Comparison of ENCODE assay signal across 8 cellular contexts in the genomic region with DNA sequence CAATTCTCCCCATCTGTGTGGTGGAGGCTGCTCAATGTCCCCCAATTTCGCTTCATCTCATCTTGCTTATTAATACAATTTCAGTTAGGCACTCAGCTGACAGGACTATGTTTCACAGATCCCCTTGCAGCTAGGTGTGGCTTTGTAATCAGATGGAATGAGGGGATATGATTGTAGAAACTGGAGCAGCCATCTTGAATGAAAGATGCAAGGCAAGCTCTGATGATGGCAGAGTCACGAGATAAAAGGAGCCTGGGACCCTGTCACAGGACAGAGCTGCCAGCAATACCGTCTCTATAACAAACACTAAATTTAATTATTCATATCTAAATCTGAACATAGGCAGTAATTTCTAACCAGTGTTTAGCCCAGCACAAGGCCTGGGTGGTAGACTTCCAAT. TPM values are rescaled to one million over a fixed set of nuclear protein-coding genes. Genes with fewer than 3 reads are reported as not detected.
DNase-seq lines count a peak whose midpoint lies in the region; ATAC-seq and TF ChIP-seq lines count a peak whose summit lies in the region.

No MANE protein-coding gene starts in this region.

- peaks cover 18% of the 10 kb centered on the region for H3K36me3 Mint-ChIP-seq in activated CD4-positive, alpha-beta T cell treated with anti-CD3 and anti-CD28 coated beads for 36 hours (ENCODE audit: low read depth)
- H3K36me3 Mint-ChIP-seq in T-cell, result peaks cover 14% of the 10 kb centered on the region
- peaks cover 3% of the 10 kb centered on the region for H3K36me3 Mint-ChIP-seq in chondrocyte (ENCODE audit: low read depth)

- POLR2A ChIA-PET in activated CD4-positive, alpha-beta T cell treated with anti-CD3 and anti-CD28 coated beads for 36 hours (lab: Charles Lee), result interaction anchor here (1.1 kb wide), 1 partner anchor 147 kb away, joined by 3 read pairs; no protein-coding TSS in a partner anchor
- POLR2A ChIA-PET in T-cell (lab: Charles Lee), result interaction anchor here in 1 of 2 donors (0.6 to 2.2 kb wide), 5 partner anchors 14 to 679 kb away, joined by 3 to 13 read pairs (median 7); a partner anchor contains a TSS

- H3K9ac ChIP-seq in stomach smooth muscle (ENCODE audit: low read length in 2 of 2), result peak overlapping the region; percentile 84 to 98

- H3K27ac ChIP-seq in lower lobe of right lung (peak overlapping the region; percentile 96), stomach smooth muscle (ENCODE audit: low read length) (peak overlapping the region; percentile 96)

- CTCF ChIA-PET in activated CD4-positive, alpha-beta T cell treated with anti-CD3 and anti-CD28 coated beads for 36 hours (lab: Charles Lee), result interaction anchor here (1.2 to 4.5 kb wide), 7 partner anchors 8 to 256 kb away, joined by 3 to 43 read pairs (median 7); a partner anchor contains a TSS
- CTCF ChIA-PET in T-cell (lab: Charles Lee), result interaction anchor here (0.6 to 4.7 kb wide), 7 partner anchors 11 to 696 kb away, joined by 3 to 30 read pairs (median 11); a partner anchor contains a TSS

- no peak for ATAC-seq in activated CD4-positive, alpha-beta T cell treated with anti-CD3 and anti-CD28 coated beads for 36 hours
- ATAC-seq in T-cell (replicated peaks in 1 of 4), result no peak
- no peak for ATAC-seq in lower lobe of right lung
- ATAC-seq in GM21360 (IDR thresholded peaks at IDR 0.05; ENCODE audit: unreplicated experiment), result no peak

- peak overlapping the region; percentile 79 for H3K4me3 Mint-ChIP-seq in activated CD4-positive, alpha-beta T cell treated with anti-CD3 and anti-CD28 coated beads for 36 hours
- peak overlapping the region; percentile 96 to 98 (median 98) for H3K4me3 Mint-ChIP-seq in T-cell
- no peak overlapping the region for H3K4me3 Mint-ChIP-seq in chondrocyte (ENCODE audit: unreplicated experiment)

- peaks cover 31% of the 10 kb centered on the region for H3K4me1 Mint-ChIP-seq in activated CD4-positive, alpha-beta T cell treated with anti-CD3 and anti-CD28 coated beads for 36 hours
- H3K4me1 Mint-ChIP-seq in T-cell (peaks cover 38 to 42% (median 39%) of the 10 kb centered on the region in 3 donors), chondrocyte (ENCODE audit: low read depth) (peaks cover 34% of the 10 kb centered on the region)

- H3K9me3 ChIP-seq in lower lobe of right lung, result no peaks in the 10 kb centered on the region
- no peaks in the 10 kb centered on the region for H3K9me3 ChIP-seq in stomach smooth muscle (ENCODE audit: control insufficient read depth in 2 of 2, low read length in 2 of 2)

- H3K36me3 ChIP-seq in lower lobe of right lung, result peaks cover 14% of the 10 kb centered on the region
- peaks cover 3 to 8% of the 10 kb centered on the region in 2 donors for H3K36me3 ChIP-seq in stomach smooth muscle (ENCODE audit: control insufficient read depth in 2 of 2, insufficient read depth in 2 of 2, low read length in 2 of 2)

- peak overlapping the region; percentile 70 for H3K4me3 ChIP-seq in lower lobe of right lung
- H3K4me3 ChIP-seq in stomach smooth muscle (ENCODE audit: low read length in 2 of 2), result peak overlapping the region in 1 of 2 donors; percentile 91

- no peak overlapping the region for H3K27ac Mint-ChIP-seq in activated CD4-positive, alpha-beta T cell treated with anti-CD3 and anti-CD28 coated beads for 36 hours
- H3K27ac Mint-ChIP-seq in T-cell (peak overlapping the region; percentile 94 to 98), chondrocyte (ENCODE audit: unreplicated experiment) (no peak overlapping the region)

- intact Hi-C loops in activated CD4-positive, alpha-beta T cell treated with anti-CD3 and anti-CD28 coated beads for 36 hours (cut with DNase I, micrococcal nuclease), result loop anchor here (2.0 to 5.0 kb wide), 3 partner anchors 308 to 1229 kb away; a partner anchor contains a TSS
- intact Hi-C loops in lower lobe of right lung (cut with DNase I), result no loop called here

- H3K27me3 Mint-ChIP-seq in activated CD4-positive, alpha-beta T cell treated with anti-CD3 and anti-CD28 coated beads for 36 hours, result no peaks in the 10 kb centered on the region
- peaks cover 3% of the 10 kb centered on the region in 2 donors for H3K27me3 Mint-ChIP-seq in T-cell
- peaks cover 13% of the 10 kb centered on the region for H3K27me3 Mint-ChIP-seq in chondrocyte (ENCODE audit: low read depth)

- H3K27me3 ChIP-seq in lower lobe of right lung (ENCODE audit: low read depth), result no peaks in the 10 kb centered on the region
- no peaks in the 10 kb centered on the region for H3K27me3 ChIP-seq in stomach smooth muscle (ENCODE audit: control insufficient read depth in 1 of 2, insufficient read depth in 2 of 2, low read length in 2 of 2)

- no peak for TF ChIP-seq CTCF in lower lobe of right lung (IDR thresholded peaks at IDR 0.05)
- no peak for TF ChIP-seq CTCF in chondrocyte (IDR thresholded peaks at IDR 0.05)

- H3K4me1 ChIP-seq in lower lobe of right lung (peaks cover 26% of the 10 kb centered on the region), stomach smooth muscle (ENCODE audit: control insufficient read depth, insufficient read depth, low read length) (peaks cover 11% of the 10 kb centered on the region)

- no peak for DNase-seq in activated CD4-positive, alpha-beta T cell treated with anti-CD3 and anti-CD28 coated beads for 36 hours
- DNase-seq in activated CD4-positive, alpha-beta T cell treated with anti-CD3 and anti-CD28 coated beads for 4 hours, result no peak
- DNase-seq in T-cell, result no peak
- no peak for DNase-seq in lower lobe of right lung
- DNase-seq in MV-4-11 (lab: John Stamatoyannopoulos, UW), result no peak
- no peak for DNase-seq in chondrocyte (ENCODE audit: low spot score)

- H3K9me3 Mint-ChIP-seq in activated CD4-positive, alpha-beta T cell treated with anti-CD3 and anti-CD28 coated beads for 36 hours (ENCODE audit: low read depth), result peaks cover 4% of the 10 kb centered on the region
- no peaks in the 10 kb centered on the region for H3K9me3 Mint-ChIP-seq in T-cell
- no peaks in the 10 kb centered on the region for H3K9me3 Mint-ChIP-seq in chondrocyte (ENCODE audit: low read depth)

RNA-seq across cellular contexts. Expression of a gene that starts 1.0 kb away (rescaled TPM):
- 100 to 1,000 TPM in 1 of 2 experiments, 10 to 100 TPM in 1; 71.4 to 101 TPM for total RNA-seq in activated CD4-positive, alpha-beta T cell treated with anti-CD3 and anti-CD28 coated beads for 36 hours
- total RNA-seq in T-cell (10 to 100 TPM; 32.3 to 63.6 (median 41.9) TPM), lower lobe of right lung (64.1 TPM), chondrocyte (60.3 to 69.6 TPM (median 62.7 TPM) in 3 replicates)

Comparison
In these comparisons a context has a peak if more than half of its experiments do, and no peak if none do; other contexts are left out.
1. H3K27ac Mint-ChIP-seq: peak in T-cell (2 of 2); none in activated CD4-positive, alpha-beta T cell treated with anti-CD3 and anti-CD28 coated beads for 36 hours (single experiment) and chondrocyte (single experiment).